ENCODE assay signal across 11 cellular contexts in the genomic region with DNA sequence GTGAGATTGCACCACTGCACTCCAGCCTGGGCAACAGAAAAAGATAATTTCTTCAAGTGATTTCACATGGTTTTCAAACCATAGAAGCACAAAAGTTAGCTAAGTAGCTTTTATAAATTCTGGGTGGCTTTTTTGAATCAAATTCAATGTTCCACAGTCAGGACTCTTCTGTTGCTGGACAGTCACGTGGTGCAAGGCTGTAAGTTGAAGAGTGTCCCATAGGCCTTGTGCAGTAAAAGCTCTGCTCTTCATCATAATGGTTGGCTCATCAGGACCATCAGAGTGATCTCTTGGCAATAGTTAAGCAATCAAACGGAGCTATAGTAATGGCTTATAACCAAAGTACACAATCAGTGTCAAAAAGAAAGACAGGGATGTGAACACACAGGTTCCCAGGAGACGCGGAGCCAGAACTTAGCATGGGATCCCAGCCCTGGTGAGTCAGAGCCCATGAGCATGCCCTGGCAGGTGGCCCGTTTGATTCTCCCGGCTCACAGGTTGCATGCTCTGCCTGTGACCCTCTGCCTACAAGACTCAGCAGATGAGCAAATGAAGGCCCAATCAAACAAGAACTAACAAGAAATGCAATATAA. TPM values are rescaled to one million over a fixed set of nuclear protein-coding genes. Genes with fewer than 3 reads are reported as not detected.
A peak's percentile ranks its signal among the peaks of the same experiment; 100 is the strongest.
DNase-seq lines count a peak whose midpoint lies in the region; ATAC-seq and TF ChIP-seq lines count a peak whose summit lies in the region.
"Had no signal": no experiment of that assay in that cellular context is flagged by ENCODE, and none has a peak within 500 bp of the region (broad histone marks: within the 10 kb centered on the region; RNA-seq: fewer than 3 reads in every experiment).

No MANE protein-coding gene starts in this region.

- 76% methylated on average over 6 of the region's 6 CpGs for WGBS in smooth muscle cell (ENCODE audit: low lambda C conversion rate)

- no peaks in the 10 kb centered on the region for H3K4me1 ChIP-seq in smooth muscle cell (ENCODE audit: low read depth)
- no peaks in the 10 kb centered on the region for H3K4me1 ChIP-seq in lower lobe of right lung

- no peak for TF ChIP-seq CTCF in VCaP (conservative IDR thresholded peaks at IDR 0.05)
- TF ChIP-seq CTCF in smooth muscle cell (IDR thresholded peaks at IDR 0.05; ENCODE audit: borderline replicate concordance, insufficient read depth, poor library complexity, severe bottlenecking): no peak
- no peak for TF ChIP-seq CTCF in lower lobe of right lung (IDR thresholded peaks at IDR 0.05)

- no peaks in the 10 kb centered on the region for H4K20me1 ChIP-seq in smooth muscle cell (ENCODE audit: low read depth)

- DNase-seq in LHCN-M2 (ENCODE audit: low read depth): peak; percentile 59
- peak; percentile 75 for DNase-seq in fibroblast of the conjunctiva (ENCODE audit: low read depth)
- no peak for DNase-seq in smooth muscle cell (lab: John Stamatoyannopoulos, UW; ENCODE audit: unreplicated experiment)
- no peak for DNase-seq in lower lobe of right lung
- DNase-seq: activated CD8-positive, alpha-beta T cell treated with anti-CD3 and anti-CD28 coated beads, Interleukin-2, amount 10 ng/mL, durations not matched to agents 7 days and 5 days; activated naive CD4-positive, alpha-beta T cell treated with anti-CD3 and anti-CD28 coated beads, Interleukin-2, amount 50 U/mL, for 16 hours; NCI-H146; T-cell had no signal

- peak overlapping the region; percentile 16; the same call in 1 of the 2 replicates for H3K27ac ChIP-seq in VCaP
- peak overlapping the region; percentile 30 for H3K27ac ChIP-seq in smooth muscle cell (ENCODE audit: low read depth)
- no peak overlapping the region for H3K27ac ChIP-seq in lower lobe of right lung

- no peak overlapping the region for H3K4me2 ChIP-seq in smooth muscle cell

- intact Hi-C loops in lower lobe of right lung (cut with DNase I): no loop called here

- no peaks in the 10 kb centered on the region for H3K36me3 ChIP-seq in smooth muscle cell (ENCODE audit: low read depth)
- no peaks in the 10 kb centered on the region for H3K36me3 ChIP-seq in lower lobe of right lung

- H2AFZ ChIP-seq in smooth muscle cell (ENCODE audit: low read depth): no peak overlapping the region

- H3K27me3 ChIP-seq in smooth muscle cell (ENCODE audit: low read depth) (no peaks in the 10 kb centered on the region), lower lobe of right lung (ENCODE audit: low read depth) (peaks cover 6% of the 10 kb centered on the region)

- H3K79me2 ChIP-seq in smooth muscle cell (ENCODE audit: low read depth): no peaks in the 10 kb centered on the region

- H3K9ac ChIP-seq in smooth muscle cell (ENCODE audit: low read depth): no peak overlapping the region

- ATAC-seq in lower lobe of right lung: no peak
- ATAC-seq in GM19397 (IDR thresholded peaks at IDR 0.05; ENCODE audit: unreplicated experiment): no peak
- ATAC-seq in HG02884 (IDR thresholded peaks at IDR 0.05; ENCODE audit: unreplicated experiment): no peak
- ATAC-seq: activated CD8-positive, alpha-beta T cell treated with anti-CD3 and anti-CD28 coated beads, Interleukin-2, amount 10 ng/mL, durations not matched to agents 7 days and 5 days; T-cell had no signal

- no peak overlapping the region for H3K4me3 ChIP-seq in smooth muscle cell
- H3K4me3 ChIP-seq in lower lobe of right lung: no peak overlapping the region

- no peaks in the 10 kb centered on the region for H3F3A ChIP-seq in smooth muscle cell (ENCODE audit: low read depth)

- H3K9me3 ChIP-seq in smooth muscle cell (replicated peaks; ENCODE audit: low read depth) (no peaks in the 10 kb centered on the region), lower lobe of right lung (no peaks in the 10 kb centered on the region)

RNA-seq across cellular contexts. Expression of a gene that starts 10.8 kb away (rescaled TPM):
- 135 and 206 TPM in 2 replicates for total RNA-seq in LHCN-M2 (2014; rRNA removed)
- 154 TPM for polyA plus RNA-seq in LHCN-M2 (2012)
- total RNA-seq in smooth muscle cell: 23.2 and 26.1 TPM in 2 replicates
- polyA plus RNA-seq in smooth muscle cell: 13.4 and 13.6 TPM in 2 replicates
- 452 TPM for total RNA-seq in lower lobe of right lung

RNA-seq across cellular contexts. Expression of a gene that starts 53.9 kb away (rescaled TPM):
- total RNA-seq in LHCN-M2 (2014; rRNA removed) (41.6 and 50.7 TPM in 2 replicates), smooth muscle cell (18.1 and 19.7 TPM in 2 replicates), lower lobe of right lung (32.7 TPM)
- polyA plus RNA-seq in LHCN-M2 (2012): 17.4 TPM
- polyA plus RNA-seq in smooth muscle cell: 15.7 and 16.4 TPM in 2 replicates

Comparison
In these comparisons a context has a peak if more than half of its experiments do, and no peak if none do; other contexts are left out.
1. DNase-seq: peak in LHCN-M2 (single experiment) and fibroblast of the conjunctiva (single experiment); none in smooth muscle cell (single experiment) and lower lobe of right lung (single experiment).